ENCODE assay signal across 1 cellular context in the genomic region with DNA sequence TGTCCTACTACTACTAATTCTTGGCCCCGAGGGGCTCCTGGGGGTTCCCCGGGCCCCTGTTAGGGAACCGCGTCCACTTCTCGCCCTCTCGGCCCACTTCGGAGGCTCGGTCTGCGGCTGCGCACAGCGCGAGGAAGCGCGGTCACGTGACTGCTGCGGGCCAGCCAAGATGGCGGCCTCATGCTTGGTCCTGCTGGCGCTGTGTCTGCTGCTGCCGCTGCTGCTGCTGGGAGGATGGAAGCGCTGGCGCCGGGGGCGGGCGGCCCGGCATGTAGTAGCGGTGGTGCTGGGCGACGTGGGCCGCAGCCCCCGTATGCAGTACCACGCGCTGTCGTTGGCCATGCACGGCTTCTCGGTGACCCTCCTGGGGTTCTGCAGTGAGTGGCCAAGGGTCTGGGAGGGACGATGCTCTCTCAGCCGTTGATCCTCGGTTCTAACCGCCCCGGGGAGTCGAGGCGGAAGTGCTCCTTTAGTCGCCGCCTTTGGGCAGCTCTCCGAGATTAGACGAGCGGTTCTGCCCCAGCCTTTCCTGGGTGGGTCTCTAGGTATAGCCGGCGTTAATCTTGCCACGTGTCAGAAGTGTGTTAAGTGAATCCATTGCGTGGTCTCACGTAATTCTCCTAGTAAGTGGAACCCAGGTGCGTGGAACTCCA.
TF ChIP-seq lines count a peak whose summit lies in the region.

A gene with protein sequence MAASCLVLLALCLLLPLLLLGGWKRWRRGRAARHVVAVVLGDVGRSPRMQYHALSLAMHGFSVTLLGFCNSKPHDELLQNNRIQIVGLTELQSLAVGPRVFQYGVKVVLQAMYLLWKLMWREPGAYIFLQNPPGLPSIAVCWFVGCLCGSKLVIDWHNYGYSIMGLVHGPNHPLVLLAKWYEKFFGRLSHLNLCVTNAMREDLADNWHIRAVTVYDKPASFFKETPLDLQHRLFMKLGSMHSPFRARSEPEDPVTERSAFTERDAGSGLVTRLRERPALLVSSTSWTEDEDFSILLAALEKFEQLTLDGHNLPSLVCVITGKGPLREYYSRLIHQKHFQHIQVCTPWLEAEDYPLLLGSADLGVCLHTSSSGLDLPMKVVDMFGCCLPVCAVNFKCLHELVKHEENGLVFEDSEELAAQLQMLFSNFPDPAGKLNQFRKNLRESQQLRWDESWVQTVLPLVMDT (plus strand): TSS at position 163 of the 653 bp plus-strand sequence. CDS start 7 bp downstream, at position 170.

TF ChIP-seq in K562, 482 proteins besides CTCF, POLR2A, EP300 and RAD21 (continued from another document and continues in another):
- TF ChIP-seq, protein P1, sequence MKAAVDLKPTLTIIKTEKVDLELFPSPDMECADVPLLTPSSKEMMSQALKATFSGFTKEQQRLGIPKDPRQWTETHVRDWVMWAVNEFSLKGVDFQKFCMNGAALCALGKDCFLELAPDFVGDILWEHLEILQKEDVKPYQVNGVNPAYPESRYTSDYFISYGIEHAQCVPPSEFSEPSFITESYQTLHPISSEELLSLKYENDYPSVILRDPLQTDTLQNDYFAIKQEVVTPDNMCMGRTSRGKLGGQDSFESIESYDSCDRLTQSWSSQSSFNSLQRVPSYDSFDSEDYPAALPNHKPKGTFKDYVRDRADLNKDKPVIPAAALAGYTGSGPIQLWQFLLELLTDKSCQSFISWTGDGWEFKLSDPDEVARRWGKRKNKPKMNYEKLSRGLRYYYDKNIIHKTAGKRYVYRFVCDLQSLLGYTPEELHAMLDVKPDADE (conservative IDR thresholded peaks at IDR 0.05; ENCODE audit: control insufficient read depth, low read depth, low read length), result peak; percentile 83
- TF ChIP-seq STAT5B (CRISPR knock-in tag; IDR thresholded peaks at IDR 0.05) (no peak), ERF (CRISPR knock-in tag; IDR thresholded peaks at IDR 0.05) (0 out of 2 replicates have a peak, but pooled peaks have one; percentile 49), SREBF1 (IDR thresholded peaks at IDR 0.05; ENCODE audit: borderline replicate concordance, low read depth, low read length) (peak; percentile 59; the same call in 1 of the 2 replicates), EGR1 (conservative IDR thresholded peaks at IDR 0.05) (peak; percentile 75), FIP1L1 (IDR thresholded peaks at IDR 0.05; ENCODE audit: low read depth, low read length, poor library complexity, severe bottlenecking) (peak; percentile 61), AFF1 (IDR thresholded peaks at IDR 0.05; ENCODE audit: low read depth in 1 of 2, partially characterized antibody in 2 of 2) (peak in 1 of 2 experiments; percentile 62), RBFOX2 (IDR thresholded peaks at IDR 0.05; ENCODE audit: low read depth, low read length) (peak; percentile 97), PHB2 (IDR thresholded peaks at IDR 0.05; ENCODE audit: low read depth) (no peak), SP1 (CRISPR knock-in tag; IDR thresholded peaks at IDR 0.05) (no peak), TCF15 (CRISPR knock-in tag; IDR thresholded peaks at IDR 0.05) (no peak), NRF1 (conservative IDR thresholded peaks at IDR 0.05 in 1 of 2, IDR thresholded peaks at IDR 0.05 in 1 of 2) (peak; percentile 90 to 93), FUS (optimal IDR thresholded peaks at IDR 0.05; ENCODE audit: low read depth, low read length) (no peak), RHOXF2B (CRISPR knock-in tag; conservative IDR thresholded peaks at IDR 0.05) (no peak), ZFX (CRISPR knock-in tag; IDR thresholded peaks at IDR 0.05) (peak; percentile 66), RREB1 (CRISPR knock-in tag; IDR thresholded peaks at IDR 0.05) (0 out of 2 replicates have a peak, but pooled peaks have one; percentile 81), ZNF699 (CRISPR knock-in tag; IDR thresholded peaks at IDR 0.05; ENCODE audit: insufficient replicate concordance) (no peak), POLR3G (IDR thresholded peaks at IDR 0.05; ENCODE audit: extremely low read depth, insufficient read length, insufficient replicate concordance) (no peak), TEAD1 (CRISPR knock-in tag; IDR thresholded peaks at IDR 0.05) (0 out of 4 replicates have a peak, but pooled peaks of 1 of the 2 experiments have one; percentile 24), ATF1 (CRISPR knock-in tag; IDR thresholded peaks at IDR 0.05) (no peak), ATF1 (tag; IDR thresholded peaks at IDR 0.05) (peak; percentile 63), NR2C1 (IDR thresholded peaks at IDR 0.05) (peak; percentile 26; the same call in 1 of the 2 replicates), NR2C1 (tag; IDR thresholded peaks at IDR 0.05) (no peak), ETV1 (tag; conservative IDR thresholded peaks at IDR 0.05; ENCODE audit: low read depth) (0 out of 2 replicates have a peak, but pooled peaks have one; percentile 42), SMAD4 (CRISPR knock-in tag; conservative IDR thresholded peaks at IDR 0.05) (peak; percentile 71)
- TF ChIP-seq, protein P2, sequence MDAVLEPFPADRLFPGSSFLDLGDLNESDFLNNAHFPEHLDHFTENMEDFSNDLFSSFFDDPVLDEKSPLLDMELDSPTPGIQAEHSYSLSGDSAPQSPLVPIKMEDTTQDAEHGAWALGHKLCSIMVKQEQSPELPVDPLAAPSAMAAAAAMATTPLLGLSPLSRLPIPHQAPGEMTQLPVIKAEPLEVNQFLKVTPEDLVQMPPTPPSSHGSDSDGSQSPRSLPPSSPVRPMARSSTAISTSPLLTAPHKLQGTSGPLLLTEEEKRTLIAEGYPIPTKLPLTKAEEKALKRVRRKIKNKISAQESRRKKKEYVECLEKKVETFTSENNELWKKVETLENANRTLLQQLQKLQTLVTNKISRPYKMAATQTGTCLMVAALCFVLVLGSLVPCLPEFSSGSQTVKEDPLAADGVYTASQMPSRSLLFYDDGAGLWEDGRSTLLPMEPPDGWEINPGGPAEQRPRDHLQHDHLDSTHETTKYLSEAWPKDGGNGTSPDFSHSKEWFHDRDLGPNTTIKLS (IDR thresholded peaks at IDR 0.05; ENCODE audit: borderline replicate concordance, low read depth), result peak; percentile 81
- TF ChIP-seq, protein P3, sequence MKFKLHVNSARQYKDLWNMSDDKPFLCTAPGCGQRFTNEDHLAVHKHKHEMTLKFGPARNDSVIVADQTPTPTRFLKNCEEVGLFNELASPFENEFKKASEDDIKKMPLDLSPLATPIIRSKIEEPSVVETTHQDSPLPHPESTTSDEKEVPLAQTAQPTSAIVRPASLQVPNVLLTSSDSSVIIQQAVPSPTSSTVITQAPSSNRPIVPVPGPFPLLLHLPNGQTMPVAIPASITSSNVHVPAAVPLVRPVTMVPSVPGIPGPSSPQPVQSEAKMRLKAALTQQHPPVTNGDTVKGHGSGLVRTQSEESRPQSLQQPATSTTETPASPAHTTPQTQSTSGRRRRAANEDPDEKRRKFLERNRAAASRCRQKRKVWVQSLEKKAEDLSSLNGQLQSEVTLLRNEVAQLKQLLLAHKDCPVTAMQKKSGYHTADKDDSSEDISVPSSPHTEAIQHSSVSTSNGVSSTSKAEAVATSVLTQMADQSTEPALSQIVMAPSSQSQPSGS (CRISPR knock-in tag; IDR thresholded peaks at IDR 0.05), result no peak
- TF ChIP-seq, protein P4, sequence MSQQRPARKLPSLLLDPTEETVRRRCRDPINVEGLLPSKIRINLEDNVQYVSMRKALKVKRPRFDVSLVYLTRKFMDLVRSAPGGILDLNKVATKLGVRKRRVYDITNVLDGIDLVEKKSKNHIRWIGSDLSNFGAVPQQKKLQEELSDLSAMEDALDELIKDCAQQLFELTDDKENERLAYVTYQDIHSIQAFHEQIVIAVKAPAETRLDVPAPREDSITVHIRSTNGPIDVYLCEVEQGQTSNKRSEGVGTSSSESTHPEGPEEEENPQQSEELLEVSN (IDR thresholded peaks at IDR 0.05; ENCODE audit: borderline replicate concordance in 1 of 2, extremely low read depth in 1 of 2, insufficient read depth in 1 of 2, insufficient read length in 1 of 2, low read depth in 1 of 2, low read length in 1 of 2, poor library complexity in 1 of 2, severe bottlenecking in 1 of 2), result peak; percentile 33 to 72
- TF ChIP-seq, protein P5, sequence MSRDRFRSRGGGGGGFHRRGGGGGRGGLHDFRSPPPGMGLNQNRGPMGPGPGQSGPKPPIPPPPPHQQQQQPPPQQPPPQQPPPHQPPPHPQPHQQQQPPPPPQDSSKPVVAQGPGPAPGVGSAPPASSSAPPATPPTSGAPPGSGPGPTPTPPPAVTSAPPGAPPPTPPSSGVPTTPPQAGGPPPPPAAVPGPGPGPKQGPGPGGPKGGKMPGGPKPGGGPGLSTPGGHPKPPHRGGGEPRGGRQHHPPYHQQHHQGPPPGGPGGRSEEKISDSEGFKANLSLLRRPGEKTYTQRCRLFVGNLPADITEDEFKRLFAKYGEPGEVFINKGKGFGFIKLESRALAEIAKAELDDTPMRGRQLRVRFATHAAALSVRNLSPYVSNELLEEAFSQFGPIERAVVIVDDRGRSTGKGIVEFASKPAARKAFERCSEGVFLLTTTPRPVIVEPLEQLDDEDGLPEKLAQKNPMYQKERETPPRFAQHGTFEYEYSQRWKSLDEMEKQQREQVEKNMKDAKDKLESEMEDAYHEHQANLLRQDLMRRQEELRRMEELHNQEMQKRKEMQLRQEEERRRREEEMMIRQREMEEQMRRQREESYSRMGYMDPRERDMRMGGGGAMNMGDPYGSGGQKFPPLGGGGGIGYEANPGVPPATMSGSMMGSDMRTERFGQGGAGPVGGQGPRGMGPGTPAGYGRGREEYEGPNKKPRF (IDR thresholded peaks at IDR 0.05; ENCODE audit: low read depth, low read length), result no peak
